In genomic region chrX:98111684-98112083, GRCh38 we compare ENCODE assay signal across 29 cellular contexts.
"Had no signal": no experiment of that assay in that cellular context is flagged by ENCODE, and none has a peak within 500 bp of the region (broad histone marks: within the 10 kb centered on the region; RNA-seq: fewer than 3 reads in every experiment).

No MANE protein-coding gene starts in this region.

- H3K27me3 Mint-ChIP-seq: naive thymus-derived CD8-positive, alpha-beta T cell; stimulated activated naive CD8-positive, alpha-beta T cell treated with anti-CD3 and anti-CD28 coated beads, Interleukin-15, Interleukin-2, amounts not matched to agents 100 ng/mL and 50 ng/mL, for 24 hours; type B pancreatic cell had no signal

- H3K36me3 ChIP-seq: left lung, lower lobe of right lung, pancreas, prostate gland, sigmoid colon, spleen, tibial nerve, uterus had no signal

- H3K9me3 ChIP-seq: left lung, lower lobe of right lung, pancreas, prostate gland, sigmoid colon, spleen, tibial nerve, uterus had no signal

- H3K36me3 Mint-ChIP-seq: immature natural killer cell; naive thymus-derived CD8-positive, alpha-beta T cell; stimulated activated effector memory CD8-positive, alpha-beta T cell treated with anti-CD3 and anti-CD28 coated beads, Interleukin-12 subunit alpha, Interleukin-12 subunit beta, amount 100 ng/mL, for 72 hours; type B pancreatic cell had no signal

- H3K4me1 Mint-ChIP-seq: immature natural killer cell; naive thymus-derived CD8-positive, alpha-beta T cell; nephron; stimulated activated effector memory CD8-positive, alpha-beta T cell treated with anti-CD3 and anti-CD28 coated beads, Interleukin-12 subunit alpha, Interleukin-12 subunit beta, amount 100 ng/mL, for 72 hours had no signal

- ATAC-seq: left colon; left lung; lower lobe of right lung; naive thymus-derived CD8-positive, alpha-beta T cell; pancreas; right cardiac atrium; stimulated activated effector memory CD8-positive, alpha-beta T cell treated with anti-CD3 and anti-CD28 coated beads, Interleukin-12 subunit alpha, Interleukin-12 subunit beta, amount 100 ng/mL, for 72 hours had no signal

- H3K4me3 Mint-ChIP-seq: immature natural killer cell; naive thymus-derived CD8-positive, alpha-beta T cell; nephron; neural crest cell; stimulated activated effector memory CD8-positive, alpha-beta T cell treated with anti-CD3 and anti-CD28 coated beads, Interleukin-12 subunit alpha, Interleukin-12 subunit beta, amount 100 ng/mL, for 72 hours; stimulated activated naive CD8-positive, alpha-beta T cell treated with anti-CD3 and anti-CD28 coated beads, Interleukin-15, Interleukin-2, amounts not matched to agents 100 ng/mL and 50 ng/mL, for 24 hours; type B pancreatic cell had no signal

- H3K27ac Mint-ChIP-seq: immature natural killer cell; naive thymus-derived CD8-positive, alpha-beta T cell; nephron; stimulated activated effector memory CD8-positive, alpha-beta T cell treated with anti-CD3 and anti-CD28 coated beads, Interleukin-12 subunit alpha, Interleukin-12 subunit beta, amount 100 ng/mL, for 72 hours; stimulated activated naive CD8-positive, alpha-beta T cell treated with anti-CD3 and anti-CD28 coated beads, Interleukin-15, Interleukin-2, amounts not matched to agents 100 ng/mL and 50 ng/mL, for 24 hours; type B pancreatic cell had no signal

- H3K4me1 ChIP-seq: left lung, lower lobe of right lung, pancreas, prostate gland, sigmoid colon, spleen, tibial nerve, uterus had no signal

- FAIRE-seq: islet of Langerhans, kidney, small intestine had no signal

- DNase-seq: hypothalamus; immature natural killer cell; kidney; left colon; left lung; lower lobe of right lung; mammary epithelial cell; mesenchymal stem cell; naive thymus-derived CD8-positive, alpha-beta T cell; nucleus accumbens; pancreas; posterior cingulate gyrus; retina; right cardiac atrium; sigmoid colon; small intestine; spleen; stimulated activated CD4-positive, alpha-beta T cell treated with anti-CD3 and anti-CD28 coated beads, Interleukin-4, amount 100 ng/mL, for 24 hours; stimulated activated naive CD4-positive, alpha-beta T cell; substantia nigra; uterus had no signal

- H3K27ac ChIP-seq: left lung, lower lobe of right lung, pancreas, prostate gland, sigmoid colon, spleen, tibial nerve, uterus had no signal

- H3K9me3 Mint-ChIP-seq: nephron; stimulated activated effector memory CD8-positive, alpha-beta T cell treated with anti-CD3 and anti-CD28 coated beads, Interleukin-12 subunit alpha, Interleukin-12 subunit beta, amount 100 ng/mL, for 72 hours; stimulated activated naive CD8-positive, alpha-beta T cell treated with anti-CD3 and anti-CD28 coated beads, Interleukin-15, Interleukin-2, amounts not matched to agents 100 ng/mL and 50 ng/mL, for 24 hours; type B pancreatic cell had no signal

- H3K27me3 ChIP-seq: sigmoid colon, uterus had no signal

- H3K4me3 ChIP-seq: left lung, lower lobe of right lung, pancreas, prostate gland, sigmoid colon, spleen, tibial nerve, uterus had no signal
